In genomic region chr14:32611752-32612151, GRCh38 we compare ENCODE assay signal across 15 cellular contexts.
DNase-seq lines count a peak whose midpoint lies in the region; TF ChIP-seq lines count a peak whose summit lies in the region.
"Had no signal": no experiment of that assay in that cellular context is flagged by ENCODE, and none has a peak within 500 bp of the region (broad histone marks: within the 10 kb centered on the region; RNA-seq: fewer than 3 reads in every experiment).

No MANE protein-coding gene starts in this region.

- no peak for TF ChIP-seq CTCF in choroid plexus epithelial cell (conservative IDR thresholded peaks at IDR 0.05; ENCODE audit: low read depth, low read length)

- no peak overlapping the region for H3K4me3 ChIP-seq in choroid plexus epithelial cell (ENCODE audit: low read depth, low read length)
- H3K4me3 ChIP-seq: GM12878, tibial nerve had no signal

- DNase-seq in A172 (ENCODE audit: low spot score) (peak; percentile 94), HS-5 (ENCODE audit: low read depth) (peak; percentile 74), choroid plexus epithelial cell (ENCODE audit: low read depth) (peak; percentile 68), hepatic stellate cell (ENCODE audit: low spot score) (peak; percentile 47), NCI-H1417 treated with DMSO at 0.1 percent for 48 hours (lab: John Stamatoyannopoulos, UW) (no peak), NCI-H146 (lab: John Stamatoyannopoulos, UW) (no peak), HUDEP-2 (lab: John Stamatoyannopoulos, UW; ENCODE audit: unreplicated experiment in 76 of 76) (no peak)
- DNase-seq in stimulated activated CD4-positive, alpha-beta T cell treated with anti-CD3 and anti-CD28 coated beads, Interleukin-12 subunit alpha, Interleukin-12 subunit beta, amount 100 ng/mL, for 4 hours = no peak
- DNase-seq: activated naive CD4-positive, alpha-beta T cell treated with anti-CD3 and anti-CD28 coated beads, Interleukin-2, amount 50 U/mL, for 16 hours; DMS153; glutamatergic neuron; H9; SHP77 treated with DMSO at 0.1 percent for 48 hours had no signal

Comparison
In these comparisons a context has a peak if more than half of its experiments do, and no peak if none do; other contexts are left out.
1. DNase-seq: peak in A172 (single experiment), HS-5 (single experiment), choroid plexus epithelial cell (single experiment) and hepatic stellate cell (single experiment); none in NCI-H1417 treated with DMSO at 0.1 percent for 48 hours (single experiment), stimulated activated CD4-positive, alpha-beta T cell treated with anti-CD3 and anti-CD28 coated beads, Interleukin-12 subunit alpha, Interleukin-12 subunit beta, amount 100 ng/mL, for 4 hours (single experiment), NCI-H146 (single experiment) and HUDEP-2 (0 of 76).